In genomic region chr1:16082283-16083038, GRCh38 we compare ENCODE assay signal across 2 cellular contexts.
A peak's percentile ranks its signal among the peaks of the same experiment; 100 is the strongest.
TF ChIP-seq lines count a peak whose summit lies in the region.

No MANE protein-coding gene starts in this region.

TF ChIP-seq in Ishikawa, 13 proteins besides CTCF, POLR2A, EP300 and RAD21 (continued from another document):
- TF ChIP-seq, protein P1, sequence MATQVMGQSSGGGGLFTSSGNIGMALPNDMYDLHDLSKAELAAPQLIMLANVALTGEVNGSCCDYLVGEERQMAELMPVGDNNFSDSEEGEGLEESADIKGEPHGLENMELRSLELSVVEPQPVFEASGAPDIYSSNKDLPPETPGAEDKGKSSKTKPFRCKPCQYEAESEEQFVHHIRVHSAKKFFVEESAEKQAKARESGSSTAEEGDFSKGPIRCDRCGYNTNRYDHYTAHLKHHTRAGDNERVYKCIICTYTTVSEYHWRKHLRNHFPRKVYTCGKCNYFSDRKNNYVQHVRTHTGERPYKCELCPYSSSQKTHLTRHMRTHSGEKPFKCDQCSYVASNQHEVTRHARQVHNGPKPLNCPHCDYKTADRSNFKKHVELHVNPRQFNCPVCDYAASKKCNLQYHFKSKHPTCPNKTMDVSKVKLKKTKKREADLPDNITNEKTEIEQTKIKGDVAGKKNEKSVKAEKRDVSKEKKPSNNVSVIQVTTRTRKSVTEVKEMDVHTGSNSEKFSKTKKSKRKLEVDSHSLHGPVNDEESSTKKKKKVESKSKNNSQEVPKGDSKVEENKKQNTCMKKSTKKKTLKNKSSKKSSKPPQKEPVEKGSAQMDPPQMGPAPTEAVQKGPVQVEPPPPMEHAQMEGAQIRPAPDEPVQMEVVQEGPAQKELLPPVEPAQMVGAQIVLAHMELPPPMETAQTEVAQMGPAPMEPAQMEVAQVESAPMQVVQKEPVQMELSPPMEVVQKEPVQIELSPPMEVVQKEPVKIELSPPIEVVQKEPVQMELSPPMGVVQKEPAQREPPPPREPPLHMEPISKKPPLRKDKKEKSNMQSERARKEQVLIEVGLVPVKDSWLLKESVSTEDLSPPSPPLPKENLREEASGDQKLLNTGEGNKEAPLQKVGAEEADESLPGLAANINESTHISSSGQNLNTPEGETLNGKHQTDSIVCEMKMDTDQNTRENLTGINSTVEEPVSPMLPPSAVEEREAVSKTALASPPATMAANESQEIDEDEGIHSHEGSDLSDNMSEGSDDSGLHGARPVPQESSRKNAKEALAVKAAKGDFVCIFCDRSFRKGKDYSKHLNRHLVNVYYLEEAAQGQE (IDR thresholded peaks at IDR 0.05; ENCODE audit: low read depth), result no peak
- TF ChIP-seq EGR1 (IDR thresholded peaks at IDR 0.05), result no peak
- TF ChIP-seq TEAD4 (IDR thresholded peaks at IDR 0.05), result no peak
- no peak for TF ChIP-seq TAF1 (IDR thresholded peaks at IDR 0.05; ENCODE audit: low read depth)
- TF ChIP-seq CREB1 (IDR thresholded peaks at IDR 0.05; ENCODE audit: low read depth), result no peak
- TF ChIP-seq YY1 (IDR thresholded peaks at IDR 0.05; ENCODE audit: low read depth), result no peak
- TF ChIP-seq CEBPB (IDR thresholded peaks at IDR 0.05), result no peak
- TF ChIP-seq FOXM1 (IDR thresholded peaks at IDR 0.05; ENCODE audit: borderline replicate concordance, low read depth), result no peak
- TF ChIP-seq, protein P2, sequence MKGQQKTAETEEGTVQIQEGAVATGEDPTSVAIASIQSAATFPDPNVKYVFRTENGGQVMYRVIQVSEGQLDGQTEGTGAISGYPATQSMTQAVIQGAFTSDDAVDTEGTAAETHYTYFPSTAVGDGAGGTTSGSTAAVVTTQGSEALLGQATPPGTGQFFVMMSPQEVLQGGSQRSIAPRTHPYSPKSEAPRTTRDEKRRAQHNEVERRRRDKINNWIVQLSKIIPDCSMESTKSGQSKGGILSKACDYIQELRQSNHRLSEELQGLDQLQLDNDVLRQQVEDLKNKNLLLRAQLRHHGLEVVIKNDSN (IDR thresholded peaks at IDR 0.05), result no peak
TF ChIP-seq in Ishikawa: peak in this region for 0.

TF ChIP-seq in GM12878, 131 proteins besides CTCF, POLR2A, EP300 and RAD21:
- no peak for TF ChIP-seq ZBTB40 (IDR thresholded peaks at IDR 0.05; ENCODE audit: borderline replicate concordance)
- TF ChIP-seq STAT1 (conservative IDR thresholded peaks at IDR 0.05), result no peak
- peak; percentile 90 for TF ChIP-seq SMC3 (IDR thresholded peaks at IDR 0.05; ENCODE audit: borderline replicate concordance, low read length)
- TF ChIP-seq, protein P3, sequence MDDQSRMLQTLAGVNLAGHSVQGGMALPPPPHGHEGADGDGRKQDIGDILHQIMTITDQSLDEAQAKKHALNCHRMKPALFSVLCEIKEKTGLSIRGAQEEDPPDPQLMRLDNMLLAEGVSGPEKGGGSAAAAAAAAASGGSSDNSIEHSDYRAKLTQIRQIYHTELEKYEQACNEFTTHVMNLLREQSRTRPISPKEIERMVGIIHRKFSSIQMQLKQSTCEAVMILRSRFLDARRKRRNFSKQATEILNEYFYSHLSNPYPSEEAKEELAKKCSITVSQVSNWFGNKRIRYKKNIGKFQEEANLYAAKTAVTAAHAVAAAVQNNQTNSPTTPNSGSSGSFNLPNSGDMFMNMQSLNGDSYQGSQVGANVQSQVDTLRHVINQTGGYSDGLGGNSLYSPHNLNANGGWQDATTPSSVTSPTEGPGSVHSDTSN (IDR thresholded peaks at IDR 0.05; ENCODE audit: insufficient replicate concordance, low read depth, low read length), result no peak
- TF ChIP-seq CBX5 (IDR thresholded peaks at IDR 0.05; ENCODE audit: low read depth), result no peak
- no peak for TF ChIP-seq RFX5 (IDR thresholded peaks at IDR 0.05; ENCODE audit: low read depth, low read length)
- TF ChIP-seq LARP7 (IDR thresholded peaks at IDR 0.05), result no peak
- no peak for TF ChIP-seq STAT3 (IDR thresholded peaks at IDR 0.05; ENCODE audit: low read depth, low read length)
- TF ChIP-seq EGR1 (IDR thresholded peaks at IDR 0.05; ENCODE audit: borderline replicate concordance in 1 of 2, low read depth in 2 of 2, low read length in 2 of 2), result no peak
- TF ChIP-seq YY1 (IDR thresholded peaks at IDR 0.05; ENCODE audit: low read depth, low read length), result 0 out of 2 replicates have a peak, but pooled peaks have one; percentile 36
- TF ChIP-seq CBX3 (IDR thresholded peaks at IDR 0.05; ENCODE audit: borderline replicate concordance, low read depth), result no peak
- no peak for TF ChIP-seq KLF5 (IDR thresholded peaks at IDR 0.05; ENCODE audit: partially characterized antibody)
- peak; percentile 57; the same call in 1 of the 2 replicates for TF ChIP-seq DPF2 (IDR thresholded peaks at IDR 0.05)
- TF ChIP-seq HCFC1 (IDR thresholded peaks at IDR 0.05; ENCODE audit: low read length), result no peak
- TF ChIP-seq BHLHE40 (IDR thresholded peaks at IDR 0.05; ENCODE audit: borderline replicate concordance in 1 of 2, low read depth in 2 of 2, low read length in 1 of 2), result 0 out of 4 replicates have a peak, but pooled peaks of 1 of the 2 experiments have one; percentile 10
- TF ChIP-seq IRF4 (IDR thresholded peaks at IDR 0.05; ENCODE audit: low read depth, low read length), result no peak
- no peak for TF ChIP-seq CHD2 (IDR thresholded peaks at IDR 0.05; ENCODE audit: borderline replicate concordance, low read depth, low read length)
- no peak for TF ChIP-seq ZBED1 (IDR thresholded peaks at IDR 0.05; ENCODE audit: borderline replicate concordance)
- TF ChIP-seq POU2F2 (IDR thresholded peaks at IDR 0.05; ENCODE audit: borderline replicate concordance, low read depth, low read length), result no peak
- no peak for TF ChIP-seq WRNIP1 (IDR thresholded peaks at IDR 0.05; ENCODE audit: borderline replicate concordance, low read depth, low read length)
- TF ChIP-seq BCL11A (IDR thresholded peaks at IDR 0.05; ENCODE audit: low read depth, low read length), result no peak
- no peak for TF ChIP-seq SPI1 (IDR thresholded peaks at IDR 0.05; ENCODE audit: borderline replicate concordance, insufficient read depth, low read depth, low read length)
- TF ChIP-seq, protein P4, sequence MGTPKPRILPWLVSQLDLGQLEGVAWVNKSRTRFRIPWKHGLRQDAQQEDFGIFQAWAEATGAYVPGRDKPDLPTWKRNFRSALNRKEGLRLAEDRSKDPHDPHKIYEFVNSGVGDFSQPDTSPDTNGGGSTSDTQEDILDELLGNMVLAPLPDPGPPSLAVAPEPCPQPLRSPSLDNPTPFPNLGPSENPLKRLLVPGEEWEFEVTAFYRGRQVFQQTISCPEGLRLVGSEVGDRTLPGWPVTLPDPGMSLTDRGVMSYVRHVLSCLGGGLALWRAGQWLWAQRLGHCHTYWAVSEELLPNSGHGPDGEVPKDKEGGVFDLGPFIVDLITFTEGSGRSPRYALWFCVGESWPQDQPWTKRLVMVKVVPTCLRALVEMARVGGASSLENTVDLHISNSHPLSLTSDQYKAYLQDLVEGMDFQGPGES (IDR thresholded peaks at IDR 0.05), result no peak
- no peak for TF ChIP-seq FOXM1 (IDR thresholded peaks at IDR 0.05; ENCODE audit: low read depth, low read length)
- TF ChIP-seq, protein P5, sequence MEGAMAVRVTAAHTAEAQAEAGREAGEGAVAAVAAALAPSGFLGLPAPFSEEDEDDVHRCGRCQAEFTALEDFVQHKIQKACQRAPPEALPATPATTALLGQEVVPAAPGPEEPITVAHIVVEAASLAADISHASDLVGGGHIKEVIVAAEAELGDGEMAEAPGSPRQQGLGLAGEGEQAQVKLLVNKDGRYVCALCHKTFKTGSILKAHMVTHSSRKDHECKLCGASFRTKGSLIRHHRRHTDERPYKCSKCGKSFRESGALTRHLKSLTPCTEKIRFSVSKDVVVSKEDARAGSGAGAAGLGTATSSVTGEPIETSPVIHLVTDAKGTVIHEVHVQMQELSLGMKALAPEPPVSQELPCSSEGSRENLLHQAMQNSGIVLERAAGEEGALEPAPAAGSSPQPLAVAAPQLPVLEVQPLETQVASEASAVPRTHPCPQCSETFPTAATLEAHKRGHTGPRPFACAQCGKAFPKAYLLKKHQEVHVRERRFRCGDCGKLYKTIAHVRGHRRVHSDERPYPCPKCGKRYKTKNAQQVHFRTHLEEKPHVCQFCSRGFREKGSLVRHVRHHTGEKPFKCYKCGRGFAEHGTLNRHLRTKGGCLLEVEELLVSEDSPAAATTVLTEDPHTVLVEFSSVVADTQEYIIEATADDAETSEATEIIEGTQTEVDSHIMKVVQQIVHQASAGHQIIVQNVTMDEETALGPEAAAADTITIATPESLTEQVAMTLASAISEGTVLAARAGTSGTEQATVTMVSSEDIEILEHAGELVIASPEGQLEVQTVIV (IDR thresholded peaks at IDR 0.05; ENCODE audit: borderline replicate concordance, partially characterized antibody), result no peak
- TF ChIP-seq, protein P6, sequence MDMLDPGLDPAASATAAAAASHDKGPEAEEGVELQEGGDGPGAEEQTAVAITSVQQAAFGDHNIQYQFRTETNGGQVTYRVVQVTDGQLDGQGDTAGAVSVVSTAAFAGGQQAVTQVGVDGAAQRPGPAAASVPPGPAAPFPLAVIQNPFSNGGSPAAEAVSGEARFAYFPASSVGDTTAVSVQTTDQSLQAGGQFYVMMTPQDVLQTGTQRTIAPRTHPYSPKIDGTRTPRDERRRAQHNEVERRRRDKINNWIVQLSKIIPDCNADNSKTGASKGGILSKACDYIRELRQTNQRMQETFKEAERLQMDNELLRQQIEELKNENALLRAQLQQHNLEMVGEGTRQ (IDR thresholded peaks at IDR 0.05; ENCODE audit: borderline replicate concordance, low read depth, low read length), result no peak
